In the genomic region with DNA sequence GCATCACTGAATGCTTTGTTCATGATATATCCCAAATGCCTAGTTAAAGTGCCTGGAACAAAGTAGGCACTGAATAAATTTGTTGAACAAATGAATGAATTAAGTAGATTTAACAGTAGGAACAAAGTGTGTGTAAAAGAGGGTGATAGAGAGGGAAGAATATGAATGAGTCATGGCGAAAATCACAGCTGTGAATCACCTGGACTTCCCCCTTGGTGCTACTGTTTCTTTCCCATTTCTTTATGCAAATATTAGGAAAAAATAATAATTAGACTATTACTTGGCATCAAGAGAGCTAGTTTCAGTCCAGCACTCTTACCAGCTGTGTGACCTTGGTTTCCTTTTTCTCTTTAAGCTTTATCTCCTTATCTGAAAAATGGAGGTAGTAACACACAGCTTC, we compare ENCODE assay signal across 22 cellular contexts. TPM values are rescaled to one million over a fixed set of nuclear protein-coding genes. Genes with fewer than 3 reads are reported as not detected.
A peak's percentile ranks its signal among the peaks of the same experiment; 100 is the strongest.
DNase-seq lines count a peak whose midpoint lies in the region; ATAC-seq and TF ChIP-seq lines count a peak whose summit lies in the region.
"Had no signal": no experiment of that assay in that cellular context is flagged by ENCODE, and none has a peak within 500 bp of the region (broad histone marks: within the 10 kb centered on the region; RNA-seq: fewer than 3 reads in every experiment).

No MANE protein-coding gene starts in this region.

- peaks cover 42% of the 10 kb centered on the region for H3K4me1 ChIP-seq in OCI-LY3 (ENCODE audit: low read length)
- H3K4me1 ChIP-seq: suprapubic skin had no signal

- no peaks in the 10 kb centered on the region for H3K27me3 Mint-ChIP-seq in activated naive CD8-positive, alpha-beta T cell
- H3K27me3 Mint-ChIP-seq in activated naive CD8-positive, alpha-beta T cell treated with anti-CD3 and anti-CD28 coated beads for 36 hours = no peaks in the 10 kb centered on the region
- H3K27me3 Mint-ChIP-seq: activated naive CD8-positive, alpha-beta T cell treated with anti-CD3 and anti-CD28 coated beads, Interleukin-2, amount 10 ng/mL, durations not matched to agents 7 days and 5 days; CD4-positive, alpha-beta memory T cell had no signal

- peak overlapping the region; percentile 34 for H3K27ac Mint-ChIP-seq in activated naive CD8-positive, alpha-beta T cell
- H3K27ac Mint-ChIP-seq in activated naive CD8-positive, alpha-beta T cell treated with anti-CD3 and anti-CD28 coated beads for 36 hours = no peak overlapping the region

- DNase-seq in activated naive CD8-positive, alpha-beta T cell treated with anti-CD3 and anti-CD28 coated beads for 36 hours = no peak
- DNase-seq in renal cortical epithelial cell (ENCODE audit: low read depth) (peak; percentile 10), AG08396 (ENCODE audit: low spot score) (no peak)
- DNase-seq: ACHN; activated CD4-positive, alpha-beta T cell treated with anti-CD3 and anti-CD28 coated beads for 1 hour; activated naive CD8-positive, alpha-beta T cell treated with anti-CD3 and anti-CD28 coated beads, Interleukin-2, amount 10 ng/mL, durations not matched to agents 7 days and 5 days; CD4-positive, alpha-beta memory T cell; DMS79 treated with DMSO at 0.1 percent for 48 hours; effector memory CD4-positive, alpha-beta T cell; NCI-H1694 treated with DMSO at 0.1 percent for 48 hours; NCI-H345; NK-92 treated with Interleukin-12 subunit alpha and Interleukin-12 subunit beta, amount 100 ng/mL, for 24 hours; SHP77; T-helper 2 cell had no signal

- ATAC-seq in GM21825 (IDR thresholded peaks at IDR 0.05; ENCODE audit: unreplicated experiment) (peak; percentile 55), GM19023 (IDR thresholded peaks at IDR 0.05; ENCODE audit: unreplicated experiment) (no peak), HG02759 (IDR thresholded peaks at IDR 0.05; ENCODE audit: unreplicated experiment) (no peak)
- ATAC-seq: left lobe of liver had no signal

- TF ChIP-seq CTCF in OCI-LY3 (IDR thresholded peaks at IDR 0.05; ENCODE audit: low read depth, low read length) = no peak

- H3K36me3 ChIP-seq in OCI-LY3 (replicated peaks; ENCODE audit: low read depth, low read length) = no peaks in the 10 kb centered on the region

- no peaks in the 10 kb centered on the region for H3K9me3 ChIP-seq in OCI-LY3 (ENCODE audit: insufficient read depth, low read length)
- H3K9me3 ChIP-seq: suprapubic skin had no signal

- H3K9me3 Mint-ChIP-seq in activated naive CD8-positive, alpha-beta T cell (ENCODE audit: low read depth) = no peaks in the 10 kb centered on the region
- no peaks in the 10 kb centered on the region for H3K9me3 Mint-ChIP-seq in activated naive CD8-positive, alpha-beta T cell treated with anti-CD3 and anti-CD28 coated beads for 36 hours
- H3K9me3 Mint-ChIP-seq: activated naive CD8-positive, alpha-beta T cell treated with anti-CD3 and anti-CD28 coated beads, Interleukin-2, amount 10 ng/mL, durations not matched to agents 7 days and 5 days; CD4-positive, alpha-beta memory T cell had no signal

- no peak overlapping the region for H3K9ac ChIP-seq in OCI-LY3 (ENCODE audit: low read length)

- H3K4me3 Mint-ChIP-seq in activated naive CD8-positive, alpha-beta T cell = no peak overlapping the region
- no peak overlapping the region for H3K4me3 Mint-ChIP-seq in activated naive CD8-positive, alpha-beta T cell treated with anti-CD3 and anti-CD28 coated beads for 36 hours
- H3K4me3 Mint-ChIP-seq: activated naive CD8-positive, alpha-beta T cell treated with anti-CD3 and anti-CD28 coated beads, Interleukin-2, amount 10 ng/mL, durations not matched to agents 7 days and 5 days had no signal

- peak overlapping the region; percentile 60 for H3K4me2 ChIP-seq in OCI-LY3 (ENCODE audit: low read length)

- H3K4me1 Mint-ChIP-seq in activated naive CD8-positive, alpha-beta T cell (ENCODE audit: low read depth) = peaks cover 23% of the 10 kb centered on the region
- H3K4me1 Mint-ChIP-seq in activated naive CD8-positive, alpha-beta T cell treated with anti-CD3 and anti-CD28 coated beads for 36 hours = peaks cover 13% of the 10 kb centered on the region

- no peaks in the 10 kb centered on the region for H4K20me1 ChIP-seq in OCI-LY3 (ENCODE audit: insufficient read depth, low read length)

- H3K79me2 ChIP-seq in OCI-LY3 (ENCODE audit: low read length) = no peaks in the 10 kb centered on the region

- peak overlapping the region; percentile 44 for H3K27ac ChIP-seq in OCI-LY3 (ENCODE audit: low read length)
- H3K27ac ChIP-seq: cardiac muscle cell, suprapubic skin had no signal

- H3K4me3 ChIP-seq in OCI-LY3 (ENCODE audit: low read length) = peak overlapping the region; percentile 17; the same call in 1 of the 2 replicates
- H3K4me3 ChIP-seq: cardiac muscle cell, suprapubic skin had no signal

- peaks cover 5% of the 10 kb centered on the region for H3K36me3 Mint-ChIP-seq in activated naive CD8-positive, alpha-beta T cell
- peaks cover 14% of the 10 kb centered on the region for H3K36me3 Mint-ChIP-seq in activated naive CD8-positive, alpha-beta T cell treated with anti-CD3 and anti-CD28 coated beads for 36 hours

- H3K27me3 ChIP-seq in OCI-LY3 (ENCODE audit: low read depth, low read length) = no peaks in the 10 kb centered on the region
- H3K27me3 ChIP-seq: cardiac muscle cell, suprapubic skin had no signal

- no peak overlapping the region for H2AFZ ChIP-seq in OCI-LY3 (ENCODE audit: low read depth, low read length)

RNA-seq across cellular contexts. Expression of gene SPIN3, which starts 9.2 kb away (rescaled TPM):
- 1 to 10 TPM; 6.5 to 7.6 TPM for total RNA-seq in activated naive CD8-positive, alpha-beta T cell treated with anti-CD3 and anti-CD28 coated beads for 36 hours
- 5.4 and 11.6 TPM in 2 replicates for total RNA-seq in renal cortical epithelial cell
